Comparison of ENCODE assay signal across 17 cellular contexts in the genomic region with DNA sequence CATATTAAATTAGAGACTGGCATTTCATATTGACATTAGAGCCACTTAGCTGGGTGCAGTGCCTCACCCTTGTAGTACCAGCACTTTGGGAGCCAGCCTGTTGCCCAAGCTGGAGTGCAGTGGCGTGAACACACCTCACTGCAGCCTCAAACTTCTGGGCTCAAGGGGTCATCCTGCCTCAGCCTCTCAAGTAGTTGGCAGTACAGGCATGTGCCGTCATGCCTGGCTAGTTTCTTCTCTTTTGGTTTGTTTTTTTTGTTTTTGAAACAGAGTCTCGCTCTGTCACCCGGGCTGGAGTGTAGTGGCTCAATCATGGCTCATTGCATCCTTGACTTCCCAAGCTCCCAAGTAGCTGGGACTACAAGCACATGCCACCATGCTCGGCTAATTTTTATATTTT. TPM values are rescaled to one million over a fixed set of nuclear protein-coding genes. Genes with fewer than 3 reads are reported as not detected.
"Had no signal": no experiment of that assay in that cellular context is flagged by ENCODE, and none has a peak within 500 bp of the region (broad histone marks: within the 10 kb centered on the region; RNA-seq: fewer than 3 reads in every experiment).

No MANE protein-coding gene starts in this region.

- H3K4me3 ChIP-seq: ascending aorta, dorsolateral prefrontal cortex, mucosa of descending colon, right lobe of liver, spleen had no signal

- H3K27ac ChIP-seq: ascending aorta, dorsolateral prefrontal cortex, right lobe of liver, spleen had no signal

- DNase-seq: activated CD4-positive, alpha-beta memory T cell treated with anti-CD3 and anti-CD28 coated beads, Interleukin-2, amount 10 ng/mL, durations not matched to agents 7 days and 5 days; activated naive CD8-positive, alpha-beta T cell treated with anti-CD3 and anti-CD28 coated beads, Interleukin-2, amount 10 ng/mL, durations not matched to agents 7 days and 5 days; activated T-cell treated with anti-CD3 and anti-CD28 coated beads, Interleukin-2, amount 50 U/mL, for 48 hours; dorsolateral prefrontal cortex; hypothalamus; kidney glomerular epithelial cell; mucosa of descending colon; naive thymus-derived CD8-positive, alpha-beta T cell; nucleus accumbens; right lobe of liver; spleen; stimulated activated CD4-positive, alpha-beta T cell treated with anti-CD3 and anti-CD28 coated beads, Interleukin-1b, Interleukin-23, amount 100 ng/mL, for 48 hours; stimulated activated naive B cell treated with anti-CD40 and anti-IgM and Interleukin-4, amounts not matched to agents 10 μg/mL and 1 μg/mL and 100 μg/mL, for 72 hours had no signal

- H3K36me3 ChIP-seq: ascending aorta, right lobe of liver, spleen had no signal

- H3K9me3 ChIP-seq: ascending aorta, mucosa of descending colon, right lobe of liver, spleen had no signal

- H3K27me3 ChIP-seq: ascending aorta, dorsolateral prefrontal cortex, right lobe of liver had no signal

- H3K4me1 ChIP-seq: ascending aorta, right lobe of liver, spleen had no signal

- ATAC-seq: activated CD4-positive, CD25-positive, alpha-beta regulatory T cell treated with anti-CD3 and anti-CD28 coated beads, Interleukin-2, amount 50 U/mL, for 24 hours; esophagus mucosa; mucosa of descending colon; naive thymus-derived CD8-positive, alpha-beta T cell; right lobe of liver; stimulated activated naive B cell treated with anti-CD40 and anti-IgM and Interleukin-4, amounts not matched to agents 10 μg/mL and 1 μg/mL and 100 μg/mL, for 72 hours had no signal

RNA-seq across cellular contexts. Expression of a gene that starts 8.7 kb away (rescaled TPM):
- total RNA-seq: activated naive CD8-positive, alpha-beta T cell treated with anti-CD3 and anti-CD28 coated beads, Interleukin-2, amount 10 ng/mL, durations not matched to agents 7 days and 5 days; glomerular endothelial cell; naive thymus-derived CD8-positive, alpha-beta T cell had no signal
